Comparison of ENCODE assay signal across 8 cellular contexts in genomic region chr1:149917590-149918144, GRCh38. TPM values are rescaled to one million over a fixed set of nuclear protein-coding genes. Genes with fewer than 3 reads are reported as not detected.
DNase-seq lines count a peak whose midpoint lies in the region; ATAC-seq lines count a peak whose summit lies in the region.

SV2A (minus strand) TSS chr1:149917844; CDS start chr1:149913840, 4,004 bp downstream.

- intact Hi-C loops in activated CD4-positive, alpha-beta T cell treated with anti-CD3 and anti-CD28 coated beads, Interleukin-2, amount 10 ng/mL, durations not matched to agents 24 days and 14 days (cut with micrococcal nuclease), result no loop called here

- H3K18ac ChIP-seq in mesendoderm (ENCODE audit: low read length), result peak within 1 kb of the TSS; percentile 71

- H4K8ac ChIP-seq in mesendoderm (ENCODE audit: low read depth, low read length), result no peak within 1 kb of the TSS

- H3K27me3 ChIP-seq in mesendoderm (ENCODE audit: insufficient read depth, low read length, poor library complexity), result no peaks in the 10 kb centered on the region

- ATAC-seq in stimulated activated effector memory CD8-positive, alpha-beta T cell treated with anti-CD3 and anti-CD28 coated beads, Interleukin-12 subunit alpha, Interleukin-12 subunit beta, amount 100 ng/mL, for 72 hours, result peak; percentile 77
- ATAC-seq in GM21528 (IDR thresholded peaks at IDR 0.05; ENCODE audit: low FRiP score, unreplicated experiment) (no peak), GM19463 (IDR thresholded peaks at IDR 0.05; ENCODE audit: unreplicated experiment) (no peak)

- peak within 1 kb of the TSS; percentile 92 for H3K4me3 Mint-ChIP-seq in activated CD4-positive, alpha-beta T cell treated with anti-CD3 and anti-CD28 coated beads, Interleukin-2, amount 10 ng/mL, durations not matched to agents 24 days and 14 days
- peak within 1 kb of the TSS; percentile 72 for H3K4me3 Mint-ChIP-seq in stimulated activated effector memory CD8-positive, alpha-beta T cell treated with anti-CD3 and anti-CD28 coated beads, Interleukin-12 subunit alpha, Interleukin-12 subunit beta, amount 100 ng/mL, for 72 hours

- H3K27ac Mint-ChIP-seq in activated CD4-positive, alpha-beta T cell treated with anti-CD3 and anti-CD28 coated beads, Interleukin-2, amount 10 ng/mL, durations not matched to agents 24 days and 14 days, result peak within 1 kb of the TSS; percentile 81
- peak within 1 kb of the TSS; percentile 52 for H3K27ac Mint-ChIP-seq in stimulated activated effector memory CD8-positive, alpha-beta T cell treated with anti-CD3 and anti-CD28 coated beads, Interleukin-12 subunit alpha, Interleukin-12 subunit beta, amount 100 ng/mL, for 72 hours

- no peaks in the 10 kb centered on the region for H3K9me3 Mint-ChIP-seq in activated CD4-positive, alpha-beta T cell treated with anti-CD3 and anti-CD28 coated beads, Interleukin-2, amount 10 ng/mL, durations not matched to agents 24 days and 14 days
- H3K9me3 Mint-ChIP-seq in stimulated activated effector memory CD8-positive, alpha-beta T cell treated with anti-CD3 and anti-CD28 coated beads, Interleukin-12 subunit alpha, Interleukin-12 subunit beta, amount 100 ng/mL, for 72 hours, result no peaks in the 10 kb centered on the region

- no peak within 1 kb of the TSS for H2BK120ac ChIP-seq in mesendoderm (ENCODE audit: low read depth, low read length)

- no peak within 1 kb of the TSS for H3K23ac ChIP-seq in mesendoderm (ENCODE audit: low read length)

- no peak within 1 kb of the TSS for H2AK5ac ChIP-seq in mesendoderm (ENCODE audit: low read length)

- peaks cover 11% of the 10 kb centered on the region for H3K4me1 ChIP-seq in mesendoderm (ENCODE audit: control insufficient read depth, low read depth, low read length)

- peaks cover 2% of the 10 kb centered on the region for H3K36me3 ChIP-seq in mesendoderm (ENCODE audit: control insufficient read depth, insufficient read depth, low read length)

- H3K4me1 Mint-ChIP-seq in activated CD4-positive, alpha-beta T cell treated with anti-CD3 and anti-CD28 coated beads, Interleukin-2, amount 10 ng/mL, durations not matched to agents 24 days and 14 days, result peaks cover 42% of the 10 kb centered on the region
- peaks cover 24% of the 10 kb centered on the region for H3K4me1 Mint-ChIP-seq in stimulated activated effector memory CD8-positive, alpha-beta T cell treated with anti-CD3 and anti-CD28 coated beads, Interleukin-12 subunit alpha, Interleukin-12 subunit beta, amount 100 ng/mL, for 72 hours

- no peak within 1 kb of the TSS for H4K5ac ChIP-seq in mesendoderm (ENCODE audit: low read length)

- H3K4me2 ChIP-seq in mesendoderm (ENCODE audit: low read length), result peak within 1 kb of the TSS; percentile 83

- H3K79me2 ChIP-seq in mesendoderm (ENCODE audit: control insufficient read depth, insufficient read depth, low read length), result peaks cover 2% of the 10 kb centered on the region

- peaks cover 9% of the 10 kb centered on the region for H3K79me1 ChIP-seq in mesendoderm (ENCODE audit: low read length)

- H3K27ac ChIP-seq in mesendoderm (ENCODE audit: low read depth, low read length), result no peak within 1 kb of the TSS

- peak within 1 kb of the TSS; percentile 88 for H3K56ac ChIP-seq in mesendoderm (ENCODE audit: low read length)

- H3K9ac ChIP-seq in mesendoderm (ENCODE audit: low read length), result peak within 1 kb of the TSS; percentile 86

- no CpG with 5 or more reads among the region's 24 CpGs for WGBS in mesendoderm (ENCODE audit: extremely low coverage, insufficient coverage, low lambda C conversion rate)

- DNase-seq in Daoy (ENCODE audit: low read depth) (peak; percentile 59), NCI-H187 treated with DMSO at 0.1 percent for 48 hours (lab: John Stamatoyannopoulos, UW) (peak; percentile 93), mesendoderm (peak; percentile 89)
- DNase-seq in activated CD4-positive, alpha-beta T cell treated with anti-CD3 and anti-CD28 coated beads, Interleukin-2, amount 10 ng/mL, durations not matched to agents 24 days and 14 days, result peak; percentile 80
- peak; percentile 27 for DNase-seq in effector CD4-positive, alpha-beta T cell
- DNase-seq in stimulated activated effector memory CD8-positive, alpha-beta T cell treated with anti-CD3 and anti-CD28 coated beads, Interleukin-12 subunit alpha, Interleukin-12 subunit beta, amount 100 ng/mL, for 72 hours (ENCODE audit: low spot score in 2 of 2), result peak in 1 of 2 donors; percentile 8

- no peak within 1 kb of the TSS for H2BK15ac ChIP-seq in mesendoderm (replicated peaks; ENCODE audit: low read depth)

- H3K27me3 Mint-ChIP-seq in activated CD4-positive, alpha-beta T cell treated with anti-CD3 and anti-CD28 coated beads, Interleukin-2, amount 10 ng/mL, durations not matched to agents 24 days and 14 days, result no peaks in the 10 kb centered on the region

- peak within 1 kb of the TSS; percentile 61 for H3K4me3 ChIP-seq in mesendoderm (ENCODE audit: low read length)

- no peak within 1 kb of the TSS for H2BK5ac ChIP-seq in mesendoderm (ENCODE audit: low read length)

- H3K36me3 Mint-ChIP-seq in activated CD4-positive, alpha-beta T cell treated with anti-CD3 and anti-CD28 coated beads, Interleukin-2, amount 10 ng/mL, durations not matched to agents 24 days and 14 days (ENCODE audit: low read depth), result peaks cover 20% of the 10 kb centered on the region
- peaks cover 13% of the 10 kb centered on the region for H3K36me3 Mint-ChIP-seq in stimulated activated effector memory CD8-positive, alpha-beta T cell treated with anti-CD3 and anti-CD28 coated beads, Interleukin-12 subunit alpha, Interleukin-12 subunit beta, amount 100 ng/mL, for 72 hours

- H3K4ac ChIP-seq in mesendoderm (ENCODE audit: low read depth, low read length), result peak within 1 kb of the TSS; percentile 85

RNA-seq across cellular contexts. Expression of gene SV2A, which starts in this region (rescaled TPM):
- 8.8 and 9.0 TPM in 2 replicates for total RNA-seq in Daoy (2014; rRNA removed; shearing (Covaris generic))
- 18.0 and 18.9 TPM in 2 replicates for total RNA-seq in activated CD4-positive, alpha-beta T cell treated with anti-CD3 and anti-CD28 coated beads, Interleukin-2, amount 10 ng/mL, durations not matched to agents 24 days and 14 days
- 27.6 TPM for polyA plus RNA-seq in mesendoderm (2013, experiment 1 of 2)
- 28.5 TPM for polyA plus RNA-seq in mesendoderm (2013, experiment 2 of 2)
